Comparison of ENCODE assay signal across 8 cellular contexts in the genomic region with DNA sequence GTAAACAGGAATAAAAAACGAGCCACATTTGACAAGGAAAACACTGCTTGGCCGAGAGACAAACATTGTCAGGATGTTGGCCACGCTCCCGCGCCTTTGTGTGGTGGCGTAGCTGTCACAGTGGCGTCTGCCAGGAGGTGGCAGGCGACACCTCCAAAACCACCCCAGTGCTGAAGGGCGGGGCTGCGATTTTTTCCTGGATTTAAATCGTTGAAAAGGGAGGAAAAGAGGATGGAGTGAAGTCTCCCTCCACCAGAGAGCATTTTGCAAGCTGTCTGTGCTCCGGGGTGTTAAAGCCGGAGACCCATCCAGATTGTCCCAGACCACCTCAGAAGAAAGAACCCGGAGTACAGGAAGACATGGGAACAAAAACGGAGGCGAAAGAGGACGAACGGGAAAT. TPM values are rescaled to one million over a fixed set of nuclear protein-coding genes. Genes with fewer than 3 reads are reported as not detected.
DNase-seq lines count a peak whose midpoint lies in the region; ATAC-seq and TF ChIP-seq lines count a peak whose summit lies in the region.

No MANE protein-coding gene starts in this region.

- intact Hi-C loops in right lobe of liver (cut with DNase I), result loop anchor here (5.0 to 10.0 kb wide), 2 partner anchors 197 to 260 kb away; no protein-coding TSS in a partner anchor

- 9% methylated on average over 13 of the region's 18 CpGs for WGBS in right lobe of liver (ENCODE audit: insufficient coverage, low coverage, low lambda C conversion rate, missing lambda C conversion rate)

- H3K36me3 ChIP-seq in GM06990 (ENCODE audit: control insufficient read depth, insufficient read depth, low read length) (peaks cover 16% of the 10 kb centered on the region), right lobe of liver (peaks cover 0 to 15% (median 2%) of the 10 kb centered on the region in 4 donors)

- H3K27me3 ChIP-seq in GM06990 (replicated peaks; ENCODE audit: control insufficient read depth, insufficient read depth, low read length) (no peaks in the 10 kb centered on the region), right lobe of liver (no peaks in the 10 kb centered on the region)

- no peaks in the 10 kb centered on the region for H3K9me3 ChIP-seq in right lobe of liver

- H3K4me3 ChIP-seq in GM06990 (replicated peaks; ENCODE audit: low read depth, low read length), result no peak overlapping the region
- H3K4me3 ChIP-seq in right lobe of liver, result peak overlapping the region in 1 of 3 donors; percentile 18

- no peak for TF ChIP-seq POLR2A in right lobe of liver (IDR thresholded peaks at IDR 0.05)

- TF ChIP-seq CTCF in GM06990 (IDR thresholded peaks at IDR 0.05; ENCODE audit: insufficient read depth, low read length, poor library complexity, severe bottlenecking), result peak; percentile 77
- peak; percentile 76 to 92 (median 88) for TF ChIP-seq CTCF in right lobe of liver (IDR thresholded peaks at IDR 0.05)

- peak overlapping the region in 1 of 3 donors; percentile 5 for H3K27ac ChIP-seq in right lobe of liver

- H3K4me1 ChIP-seq in right lobe of liver, result peaks cover 0 to 4% (median 0%) of the 10 kb centered on the region in 4 donors

- peak; percentile 92 to 98 (median 94) for ATAC-seq in right lobe of liver
- ATAC-seq in GM19397 (IDR thresholded peaks at IDR 0.05; ENCODE audit: unreplicated experiment), result no peak
- no peak for ATAC-seq in HG03439 (IDR thresholded peaks at IDR 0.05; ENCODE audit: unreplicated experiment)

- DNase-seq in GM06990 (ENCODE audit: extremely low read depth, insufficient read length), result no peak
- peak; percentile 94 for DNase-seq in NCI-H1694 (lab: John Stamatoyannopoulos, UW)
- DNase-seq in activated CD4-positive, alpha-beta T cell treated with anti-CD3 and anti-CD28 coated beads for 48 hours, result peak; percentile 61
- peak; percentile 18 for DNase-seq in effector CD4-positive, alpha-beta T cell
- DNase-seq in right lobe of liver, result peak; percentile 81 to 87 (median 83)
- DNase-seq in stimulated activated CD4-positive, alpha-beta T cell treated with anti-CD3 and anti-CD28 coated beads, Interleukin-4, amount 100 ng/mL, for 1 hour, result peak; percentile 32

RNA-seq across cellular contexts. Expression of gene MRM3, which starts 12.7 kb away (rescaled TPM):
- total RNA-seq in right lobe of liver, result 10 to 100 TPM in 5 of 6 experiments, 1 to 10 TPM in 1; 10.0 to 18.1 (median 13.4) TPM

RNA-seq across cellular contexts. Expression of gene GLOD4, which starts 12.8 kb away (rescaled TPM):
- total RNA-seq in right lobe of liver, result 10 to 100 TPM; 34.6 to 66.4 (median 39.9) TPM

RNA-seq across cellular contexts. Expression of gene GEMIN4, which starts 42.8 kb away (rescaled TPM):
- 10 to 100 TPM in 1 of 6 experiments, 1 to 10 TPM in 5; 7.1 to 10.1 (median 8.0) TPM for total RNA-seq in right lobe of liver

Comparison
In these comparisons a context has a peak if more than half of its experiments do, and no peak if none do; other contexts are left out.
1. ATAC-seq: peak in right lobe of liver (4 of 4); none in GM19397 (single experiment) and HG03439 (single experiment).